1 cellular context compared by ENCODE assay signal in genomic region chr12:107497231-107497630, GRCh38.
A peak's percentile ranks its signal among the peaks of the same experiment; 100 is the strongest.
TF ChIP-seq lines count a peak whose summit lies in the region.

No MANE protein-coding gene starts in this region.

TF ChIP-seq in HepG2, 621 proteins besides CTCF, POLR2A, EP300 and RAD21 (continued from another document):
- no peak for TF ChIP-seq HIC2 (CRISPR knock-in tag; IDR thresholded peaks at IDR 0.05; ENCODE audit: low read depth)
- TF ChIP-seq ZNF670 (CRISPR knock-in tag; IDR thresholded peaks at IDR 0.05; ENCODE audit: borderline replicate concordance), result no peak
- TF ChIP-seq CBFB (CRISPR knock-in tag; IDR thresholded peaks at IDR 0.05), result no peak
- TF ChIP-seq, protein P1, sequence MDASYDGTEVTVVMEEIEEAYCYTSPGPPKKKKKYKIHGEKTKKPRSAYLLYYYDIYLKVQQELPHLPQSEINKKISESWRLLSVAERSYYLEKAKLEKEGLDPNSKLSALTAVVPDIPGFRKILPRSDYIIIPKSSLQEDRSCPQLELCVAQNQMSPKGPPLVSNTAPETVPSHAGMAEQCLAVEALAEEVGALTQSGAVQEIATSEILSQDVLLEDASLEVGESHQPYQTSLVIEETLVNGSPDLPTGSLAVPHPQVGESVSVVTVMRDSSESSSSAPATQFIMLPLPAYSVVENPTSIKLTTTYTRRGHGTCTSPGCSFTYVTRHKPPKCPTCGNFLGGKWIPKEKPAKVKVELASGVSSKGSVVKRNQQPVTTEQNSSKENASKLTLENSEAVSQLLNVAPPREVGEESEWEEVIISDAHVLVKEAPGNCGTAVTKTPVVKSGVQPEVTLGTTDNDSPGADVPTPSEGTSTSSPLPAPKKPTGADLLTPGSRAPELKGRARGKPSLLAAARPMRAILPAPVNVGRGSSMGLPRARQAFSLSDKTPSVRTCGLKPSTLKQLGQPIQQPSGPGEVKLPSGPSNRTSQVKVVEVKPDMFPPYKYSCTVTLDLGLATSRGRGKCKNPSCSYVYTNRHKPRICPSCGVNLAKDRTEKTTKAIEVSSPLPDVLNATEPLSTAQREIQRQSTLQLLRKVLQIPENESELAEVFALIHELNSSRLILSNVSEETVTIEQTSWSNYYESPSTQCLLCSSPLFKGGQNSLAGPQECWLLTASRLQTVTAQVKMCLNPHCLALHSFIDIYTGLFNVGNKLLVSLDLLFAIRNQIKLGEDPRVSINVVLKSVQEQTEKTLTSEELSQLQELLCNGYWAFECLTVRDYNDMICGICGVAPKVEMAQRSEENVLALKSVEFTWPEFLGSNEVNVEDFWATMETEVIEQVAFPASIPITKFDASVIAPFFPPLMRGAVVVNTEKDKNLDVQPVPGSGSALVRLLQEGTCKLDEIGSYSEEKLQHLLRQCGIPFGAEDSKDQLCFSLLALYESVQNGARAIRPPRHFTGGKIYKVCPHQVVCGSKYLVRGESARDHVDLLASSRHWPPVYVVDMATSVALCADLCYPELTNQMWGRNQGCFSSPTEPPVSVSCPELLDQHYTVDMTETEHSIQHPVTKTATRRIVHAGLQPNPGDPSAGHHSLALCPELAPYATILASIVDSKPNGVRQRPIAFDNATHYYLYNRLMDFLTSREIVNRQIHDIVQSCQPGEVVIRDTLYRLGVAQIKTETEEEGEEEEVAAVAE (CRISPR knock-in tag; IDR thresholded peaks at IDR 0.05; ENCODE audit: borderline replicate concordance), result no peak
- no peak for TF ChIP-seq RBM39 (IDR thresholded peaks at IDR 0.05; ENCODE audit: low read depth, low read length, poor library complexity, severe bottlenecking)
- TF ChIP-seq CENPBD1 (CRISPR knock-in tag; IDR thresholded peaks at IDR 0.05; ENCODE audit: borderline replicate concordance, low read depth), result no peak
- TF ChIP-seq NFIB (CRISPR knock-in tag; IDR thresholded peaks at IDR 0.05; ENCODE audit: borderline replicate concordance), result no peak
- peak; percentile 94 for TF ChIP-seq CREB1 (IDR thresholded peaks at IDR 0.05)
- no peak for TF ChIP-seq CREB1 (CRISPR knock-in tag; IDR thresholded peaks at IDR 0.05)
- no peak for TF ChIP-seq HNRNPL (IDR thresholded peaks at IDR 0.05; ENCODE audit: low read depth, low read length)
- 0 out of 2 replicates have a peak, but pooled peaks have one; percentile 32 for TF ChIP-seq FOXP1 (IDR thresholded peaks at IDR 0.05)
- no peak for TF ChIP-seq FOXP1 (CRISPR knock-in tag; IDR thresholded peaks at IDR 0.05)
- no peak for TF ChIP-seq ERF (CRISPR knock-in tag; IDR thresholded peaks at IDR 0.05)
- no peak for TF ChIP-seq ZNF607 (CRISPR knock-in tag; IDR thresholded peaks at IDR 0.05; ENCODE audit: borderline replicate concordance)
- TF ChIP-seq HNRNPLL (IDR thresholded peaks at IDR 0.05; ENCODE audit: low read depth, low read length, poor library complexity, severe bottlenecking), result no peak
- TF ChIP-seq ZBTB42 (CRISPR knock-in tag; IDR thresholded peaks at IDR 0.05), result no peak
- no peak for TF ChIP-seq RFXAP (CRISPR knock-in tag; IDR thresholded peaks at IDR 0.05; ENCODE audit: borderline replicate concordance)
- no peak for TF ChIP-seq ZNF124 (CRISPR knock-in tag; IDR thresholded peaks at IDR 0.05)
- TF ChIP-seq FOXA1 (IDR thresholded peaks at IDR 0.05), result peak; percentile 50; the same call in 1 of the 2 replicates
- no peak for TF ChIP-seq FOXA1 (CRISPR knock-in tag; IDR thresholded peaks at IDR 0.05)
- no peak for TF ChIP-seq ETV6 (CRISPR knock-in tag; conservative IDR thresholded peaks at IDR 0.05)
- no peak for TF ChIP-seq ZFP41 (CRISPR knock-in tag; IDR thresholded peaks at IDR 0.05; ENCODE audit: borderline replicate concordance)
- TF ChIP-seq ZNF326 (CRISPR knock-in tag; IDR thresholded peaks at IDR 0.05; ENCODE audit: borderline replicate concordance), result no peak
- no peak for TF ChIP-seq BRD4 (CRISPR knock-in tag; IDR thresholded peaks at IDR 0.05)
- no peak for TF ChIP-seq ZNF280D (CRISPR knock-in tag; IDR thresholded peaks at IDR 0.05)
- TF ChIP-seq PLRG1 (conservative IDR thresholded peaks at IDR 0.05), result 0 out of 2 replicates have a peak, but pooled peaks have one; percentile 34
- TF ChIP-seq ZFP1 (CRISPR knock-in tag; IDR thresholded peaks at IDR 0.05), result no peak
- no peak for TF ChIP-seq ZNF816 (CRISPR knock-in tag; IDR thresholded peaks at IDR 0.05; ENCODE audit: borderline replicate concordance)
- TF ChIP-seq ZNF121 (CRISPR knock-in tag; IDR thresholded peaks at IDR 0.05), result no peak
- TF ChIP-seq ZNF20 (CRISPR knock-in tag; IDR thresholded peaks at IDR 0.05), result no peak
- no peak for TF ChIP-seq ZNF44 (CRISPR knock-in tag; IDR thresholded peaks at IDR 0.05)
- TF ChIP-seq THAP11 (CRISPR knock-in tag; IDR thresholded peaks at IDR 0.05), result no peak
- TF ChIP-seq IKZF1 (IDR thresholded peaks at IDR 0.05), result 0 out of 2 replicates have a peak, but pooled peaks have one; percentile 68
- no peak for TF ChIP-seq SP1 (IDR thresholded peaks at IDR 0.05)
- no peak for TF ChIP-seq SP1 (CRISPR knock-in tag; IDR thresholded peaks at IDR 0.05)
- TF ChIP-seq GATAD1 (CRISPR knock-in tag; IDR thresholded peaks at IDR 0.05), result no peak
- 0 out of 2 replicates have a peak, but pooled peaks have one; percentile 58 for TF ChIP-seq ARNT (IDR thresholded peaks at IDR 0.05)
- no peak for TF ChIP-seq PCBP1 (IDR thresholded peaks at IDR 0.05; ENCODE audit: borderline replicate concordance, low read depth, low read length)
- no peak for TF ChIP-seq TEAD2 (CRISPR knock-in tag; IDR thresholded peaks at IDR 0.05)
